In genomic region chr4:42152507-42153504, GRCh38 we compare ENCODE assay signal across 8 cellular contexts. TPM values are rescaled to one million over a fixed set of nuclear protein-coding genes. Genes with fewer than 3 reads are reported as not detected.
A peak's percentile ranks its signal among the peaks of the same experiment; 100 is the strongest.
DNase-seq lines count a peak whose midpoint lies in the region; ATAC-seq and FAIRE-seq lines count a peak whose summit lies in the region.

Gene BEND4 (minus strand): TSS chr4:42152655. CDS start chr4:42152143, 512 bp downstream.

- H3K36me3 ChIP-seq in iPS-15b (ENCODE audit: control insufficient read depth, insufficient read depth, low read length) (no peaks in the 10 kb centered on the region), subcutaneous abdominal adipose tissue (ENCODE audit: control insufficient read depth in 5 of 5, insufficient read depth in 5 of 5, low read length in 5 of 5) (no peaks in the 10 kb centered on the region)

- peak; percentile 13 for ATAC-seq in HG02623 (IDR thresholded peaks at IDR 0.05; ENCODE audit: unreplicated experiment)
- no peak for ATAC-seq in GM18502 (IDR thresholded peaks at IDR 0.05; ENCODE audit: poor library complexity, unreplicated experiment)

- DNase-seq in NCI-H748 (lab: John Stamatoyannopoulos, UW; ENCODE audit: unreplicated experiment) (peak; percentile 40), NCI-H748 treated with DMSO at 0.1 percent for 48 hours (lab: John Stamatoyannopoulos, UW) (no peak), SK-N-DZ (ENCODE audit: low spot score) (peak; percentile 78), HTR-8/SVneo (ENCODE audit: insufficient read length, low spot score) (no peak)

- H3K4me1 ChIP-seq in iPS-15b (ENCODE audit: control insufficient read depth, insufficient read depth, low read length) (peaks cover 3% of the 10 kb centered on the region), subcutaneous abdominal adipose tissue (ENCODE audit: control insufficient read depth in 5 of 5, insufficient read depth in 5 of 5, low read length in 5 of 5) (peaks cover 0 to 24% (median 18%) of the 10 kb centered on the region in 5 donors)

- H3K4me3 ChIP-seq in iPS-15b (ENCODE audit: low read depth, low read length) (peak within 1 kb of the TSS; percentile 80), subcutaneous abdominal adipose tissue (ENCODE audit: low read depth in 1 of 5, low read length in 5 of 5) (peak within 1 kb of the TSS in 4 of 5 donors; percentile 39 to 57 (median 50))

- H3K9ac ChIP-seq in iPS-15b (ENCODE audit: low read depth, low read length) (peak within 1 kb of the TSS; percentile 37), subcutaneous abdominal adipose tissue (ENCODE audit: low read length in 5 of 5) (no peak within 1 kb of the TSS)

- H3K9me3 ChIP-seq in iPS-15b (ENCODE audit: control insufficient read depth, insufficient read depth, low read length) (no peaks in the 10 kb centered on the region), subcutaneous abdominal adipose tissue (ENCODE audit: control insufficient read depth in 5 of 5, low read length in 5 of 5) (no peaks in the 10 kb centered on the region)

- H3K27ac ChIP-seq in subcutaneous abdominal adipose tissue (ENCODE audit: low read depth, low read length): no peak within 1 kb of the TSS

- FAIRE-seq in HTR-8/SVneo (lab: Jason Lieb, UNC): no peak

- H3K27me3 ChIP-seq in iPS-15b (ENCODE audit: control insufficient read depth, insufficient read depth, low read length): peaks cover 36% of the 10 kb centered on the region
- peaks cover 19 to 43% (median 30%) of the 10 kb centered on the region in 5 donors for H3K27me3 ChIP-seq in subcutaneous abdominal adipose tissue (ENCODE audit: control insufficient read depth in 5 of 5, insufficient read depth in 4 of 5, low read length in 5 of 5)

RNA-seq across cellular contexts. Expression of gene BEND4, which starts in this region (rescaled TPM):
- 10.2 and 13.2 TPM in 2 replicates for polyA plus RNA-seq in SK-N-DZ (2014; cell fraction: cytosol; rRNA removed)
- polyA plus RNA-seq in SK-N-DZ (2014; cell fraction: nucleus; rRNA removed): 17.0 and 23.5 TPM in 2 replicates

Comparison
In these comparisons a context has a peak if more than half of its experiments do, and no peak if none do; other contexts are left out.
1. DNase-seq: peak in NCI-H748 (single experiment) and SK-N-DZ (single experiment); none in NCI-H748 treated with DMSO at 0.1 percent for 48 hours (single experiment) and HTR-8/SVneo (single experiment).